In genomic region chr7:45089314-45089891, GRCh38 we compare ENCODE assay signal across 8 cellular contexts. TPM values are rescaled to one million over a fixed set of nuclear protein-coding genes. Genes with fewer than 3 reads are reported as not detected.
DNase-seq lines count a peak whose midpoint lies in the region; ATAC-seq and TF ChIP-seq lines count a peak whose summit lies in the region.

No MANE protein-coding gene starts in this region.

- H3K27me3 ChIP-seq in foreskin keratinocyte, result no peaks in the 10 kb centered on the region
- peaks cover 0 to 25% (median 12%) of the 10 kb centered on the region in 3 donors for H3K27me3 ChIP-seq in stomach

- H3K27ac ChIP-seq in foreskin keratinocyte (no peak overlapping the region), stomach (peak overlapping the region in 4 of 5 donors; percentile 52 to 85 (median 68))

- TF ChIP-seq POLR2A in stomach (IDR thresholded peaks at IDR 0.05), result no peak

- H3K27me3 Mint-ChIP-seq in activated naive CD4-positive, alpha-beta T cell treated with anti-CD3 and anti-CD28 coated beads, Interleukin-2, amount 10 ng/mL, durations not matched to agents 7 days and 5 days, result peaks cover 84% of the 10 kb centered on the region
- peaks cover 14% of the 10 kb centered on the region for H3K27me3 Mint-ChIP-seq in nephron (ENCODE audit: low read depth)

- intact Hi-C loops in stomach (cut with DNase I; ENCODE audit: low total_unique reads), result no loop called here

- peaks cover 9% of the 10 kb centered on the region for H3K4me1 Mint-ChIP-seq in activated naive CD4-positive, alpha-beta T cell treated with anti-CD3 and anti-CD28 coated beads, Interleukin-2, amount 10 ng/mL, durations not matched to agents 7 days and 5 days
- peaks cover 5% of the 10 kb centered on the region for H3K4me1 Mint-ChIP-seq in nephron

- H3K4me3 ChIP-seq in stomach, result peak overlapping the region; percentile 57 to 66 (median 64)

- DNase-seq in SHP77 (lab: John Stamatoyannopoulos, UW) (peak; percentile 28 to 29), SHP77 treated with DMSO at 0.1 percent for 48 hours (lab: John Stamatoyannopoulos, UW) (no peak), RPMI7951 (ENCODE audit: low read depth) (peak; percentile 62), foreskin keratinocyte (peak; percentile 42 to 77), stomach (peak; percentile 61), NOMO-1 (lab: John Stamatoyannopoulos, UW; ENCODE audit: unreplicated experiment in 2 of 2) (no peak)
- peak; percentile 77 for DNase-seq in activated naive CD4-positive, alpha-beta T cell treated with anti-CD3 and anti-CD28 coated beads, Interleukin-2, amount 10 ng/mL, durations not matched to agents 7 days and 5 days

- no peak overlapping the region for H3K27ac Mint-ChIP-seq in activated naive CD4-positive, alpha-beta T cell treated with anti-CD3 and anti-CD28 coated beads, Interleukin-2, amount 10 ng/mL, durations not matched to agents 7 days and 5 days
- H3K27ac Mint-ChIP-seq in nephron, result peak overlapping the region in 1 of 3 experiments; percentile 59

- peak overlapping the region; percentile 54 for H3K4me3 Mint-ChIP-seq in activated naive CD4-positive, alpha-beta T cell treated with anti-CD3 and anti-CD28 coated beads, Interleukin-2, amount 10 ng/mL, durations not matched to agents 7 days and 5 days
- H3K4me3 Mint-ChIP-seq in nephron, result peak overlapping the region; percentile 77 to 86 (median 80)

- H3K9me3 ChIP-seq in stomach, result peaks cover 0 to 3% (median 0%) of the 10 kb centered on the region in 4 donors

- H3K4me1 ChIP-seq in foreskin keratinocyte (peaks cover 10% of the 10 kb centered on the region), stomach (peaks cover 5 to 19% (median 16%) of the 10 kb centered on the region in 4 donors)

- 2 to 7% (median 6%) methylated on average over 11 to 22 of the region's 22 CpGs for WGBS in stomach, 5 donors

- no peak for TF ChIP-seq CTCF in foreskin keratinocyte (conservative IDR thresholded peaks at IDR 0.05)
- TF ChIP-seq CTCF in nephron (IDR thresholded peaks at IDR 0.05; ENCODE audit: unreplicated experiment in 3 of 3), result no peak
- TF ChIP-seq CTCF in stomach (IDR thresholded peaks at IDR 0.05), result no peak

- peaks cover 0 to 16% (median 0%) of the 10 kb centered on the region in 4 donors for H3K36me3 ChIP-seq in stomach

- peak; percentile 76 for ATAC-seq in foreskin keratinocyte

- CTCF ChIA-PET in activated naive CD4-positive, alpha-beta T cell treated with anti-CD3 and anti-CD28 coated beads, Interleukin-2, amount 10 ng/mL, durations not matched to agents 7 days and 5 days (lab: Charles Lee), result no interaction called here

- H3K36me3 Mint-ChIP-seq in activated naive CD4-positive, alpha-beta T cell treated with anti-CD3 and anti-CD28 coated beads, Interleukin-2, amount 10 ng/mL, durations not matched to agents 7 days and 5 days, result peaks cover 2% of the 10 kb centered on the region
- H3K36me3 Mint-ChIP-seq in nephron (ENCODE audit: low read depth), result no peaks in the 10 kb centered on the region

- H3K9me3 Mint-ChIP-seq in activated naive CD4-positive, alpha-beta T cell treated with anti-CD3 and anti-CD28 coated beads, Interleukin-2, amount 10 ng/mL, durations not matched to agents 7 days and 5 days, result peaks cover 3% of the 10 kb centered on the region
- H3K9me3 Mint-ChIP-seq in nephron, result peaks cover 4% of the 10 kb centered on the region

- no peak for TF ChIP-seq EP300 in stomach (IDR thresholded peaks at IDR 0.05)

RNA-seq across cellular contexts. Expression of gene NACAD, which starts 0.6 kb away (rescaled TPM):
- total RNA-seq in RPMI7951 (2014; rRNA removed; shearing (Covaris generic)), result 0.24 and 0.29 TPM in 2 replicates
- total RNA-seq in foreskin keratinocyte (4.4 and 5.3 TPM in 2 replicates), stomach (10 to 100 TPM in 1 of 5 donors, 1 to 10 TPM in 2, under 1 TPM in 2; 0.29 to 24.1 (median 3.0) TPM)
- polyA plus RNA-seq in foreskin keratinocyte (3.4 and 3.8 TPM in 2 replicates), stomach (1 to 10 TPM in 1 of 3 donors, under 1 TPM in 2; 0.76 to 1.2 (median 0.98) TPM)

RNA-seq across cellular contexts. Expression of gene TBRG4, which starts 22.1 kb away (rescaled TPM):
- 89.3 and 94.0 TPM in 2 replicates for total RNA-seq in RPMI7951 (2014; rRNA removed; shearing (Covaris generic))
- total RNA-seq in foreskin keratinocyte (87.5 and 93.6 TPM in 2 replicates), stomach (100 to 1,000 TPM in 2 of 5 donors, 10 to 100 TPM in 3; 40.8 to 219 (median 79.5) TPM)
- polyA plus RNA-seq in foreskin keratinocyte (74.5 and 87.0 TPM in 2 replicates), stomach (10 to 100 TPM; 31.2 to 45.2 (median 32.2) TPM)

Comparison
In these comparisons a context has a peak if more than half of its experiments do, and no peak if none do; other contexts are left out.
1. DNase-seq: peak in SHP77 (2 of 2), RPMI7951 (single experiment), activated naive CD4-positive, alpha-beta T cell treated with anti-CD3 and anti-CD28 coated beads, Interleukin-2, amount 10 ng/mL, durations not matched to agents 7 days and 5 days (single experiment), foreskin keratinocyte (2 of 2) and stomach (single experiment); none in SHP77 treated with DMSO at 0.1 percent for 48 hours (single experiment) and NOMO-1 (0 of 2).